ENCODE assay signal across 15 cellular contexts in the genomic region with DNA sequence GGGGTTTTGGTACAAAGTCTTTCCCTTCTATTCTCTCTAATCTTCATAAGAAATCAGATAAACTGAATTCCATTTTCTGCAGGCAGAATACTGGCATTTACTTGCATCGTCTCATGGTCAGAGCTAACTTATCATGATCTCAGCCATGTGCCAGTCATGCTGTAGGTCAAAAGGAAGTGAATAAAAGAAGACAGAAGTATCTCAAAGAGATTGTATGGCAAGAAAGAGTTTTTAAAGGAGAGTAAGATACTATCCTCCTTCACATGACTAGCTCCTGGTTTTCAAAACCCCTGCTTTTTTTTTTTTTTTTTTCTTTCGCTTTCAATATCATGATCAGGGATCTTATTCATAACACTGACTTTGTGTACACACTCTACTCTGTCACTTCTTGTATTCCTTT.
"Had no signal": no experiment of that assay in that cellular context is flagged by ENCODE, and none has a peak within 500 bp of the region (broad histone marks: within the 10 kb centered on the region; RNA-seq: fewer than 3 reads in every experiment).

No MANE protein-coding gene starts in this region.

- H3K9me3 ChIP-seq: gastroesophageal sphincter, neutrophil, right lobe of liver, suprapubic skin, upper lobe of left lung had no signal

- H3K27ac ChIP-seq: gastroesophageal sphincter, neutrophil, right lobe of liver, suprapubic skin, upper lobe of left lung had no signal

- H3K36me3 ChIP-seq: gastroesophageal sphincter, neutrophil, right lobe of liver, suprapubic skin, upper lobe of left lung had no signal

- H3K4me3 ChIP-seq: right lobe of liver, suprapubic skin had no signal

- DNase-seq: activated CD4-positive, alpha-beta T cell treated with anti-CD3 and anti-CD28 coated beads, Interleukin-2, amount 50 U/mL, for 48 hours; activated CD4-positive, CD25-positive, alpha-beta regulatory T cell treated with anti-CD3 and anti-CD28 coated beads, Interleukin-2, amount 50 U/mL, for 72 hours; activated CD8-positive, alpha-beta memory T cell treated with anti-CD3 and anti-CD28 coated beads, Interleukin-2, amount 10 ng/mL, durations not matched to agents 7 days and 5 days; activated gamma-delta T cell; activated T-cell treated with anti-CD3 and anti-CD28 coated beads, Interleukin-2, amount 50 U/mL, for 4 hours; aorta; hippocampal formation; mammary epithelial cell; naive thymus-derived CD8-positive, alpha-beta T cell; right lobe of liver; stimulated activated naive CD4-positive, alpha-beta T cell treated with Interleukin-2 at 50 U/mL for 16 hours; upper lobe of left lung had no signal

- ATAC-seq: activated CD8-positive, alpha-beta memory T cell treated with anti-CD3 and anti-CD28 coated beads, Interleukin-2, amount 10 ng/mL, durations not matched to agents 7 days and 5 days; activated T-cell treated with anti-CD3 and anti-CD28 coated beads, Interleukin-2, amount 50 U/mL, for 4 hours; gastroesophageal sphincter; naive thymus-derived CD8-positive, alpha-beta T cell; right lobe of liver had no signal

- H3K4me1 ChIP-seq: right lobe of liver, suprapubic skin had no signal

- H3K27me3 ChIP-seq: gastroesophageal sphincter, neutrophil, right lobe of liver, suprapubic skin, upper lobe of left lung had no signal
